Comparison of ENCODE assay signal across 1 cellular context in genomic region chr15:35195649-35196048, GRCh38.
TF ChIP-seq lines count a peak whose summit lies in the region.

No MANE protein-coding gene starts in this region.

TF ChIP-seq in H1, 55 proteins besides CTCF, POLR2A, EP300 and RAD21 (continued from another document):
- TF ChIP-seq E2F6 (IDR thresholded peaks at IDR 0.05) (no peak), CHD1 (IDR thresholded peaks at IDR 0.05; ENCODE audit: low read depth, low read length) (no peak), BCL11A (IDR thresholded peaks at IDR 0.05; ENCODE audit: low read depth in 2 of 2, low read length in 2 of 2) (no peak), CTBP2 (IDR thresholded peaks at IDR 0.05; ENCODE audit: borderline replicate concordance, insufficient read depth, insufficient read length, low read length) (no peak), HDAC6 (IDR thresholded peaks at IDR 0.05; ENCODE audit: low read depth, low read length) (no peak), SP1 (IDR thresholded peaks at IDR 0.05; ENCODE audit: low read depth, low read length) (no peak)
